24 cellular contexts compared by ENCODE assay signal in the genomic region with DNA sequence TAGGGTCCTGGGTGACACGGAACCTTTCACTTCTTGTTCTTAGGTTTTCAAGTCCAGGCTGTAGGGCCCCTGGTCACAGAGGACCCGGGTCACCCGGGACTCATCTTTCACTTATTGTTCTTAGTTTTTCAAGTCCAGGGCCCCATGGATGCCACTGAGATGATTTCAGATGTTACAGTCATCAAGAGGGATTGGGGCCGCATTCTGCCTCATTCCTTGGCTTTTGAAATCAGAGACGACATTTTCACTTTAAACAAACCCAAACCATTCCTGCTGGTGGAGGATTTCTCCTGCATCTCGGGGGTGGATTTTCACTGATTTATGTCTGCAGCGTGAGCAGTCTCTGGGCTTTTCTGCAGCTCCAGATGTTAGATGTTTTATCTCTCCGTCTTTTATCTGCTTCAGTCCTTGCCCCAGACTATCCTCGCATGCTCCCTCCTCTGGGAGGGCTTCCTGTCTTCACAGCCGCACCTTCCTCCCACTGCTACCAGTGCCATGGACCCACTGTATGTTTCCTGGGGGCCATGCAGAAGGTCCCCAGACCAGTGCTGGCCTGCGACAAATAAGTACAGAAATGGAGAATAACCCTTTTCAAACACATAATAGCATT. TPM values are rescaled to one million over a fixed set of nuclear protein-coding genes. Genes with fewer than 3 reads are reported as not detected.
DNase-seq lines count a peak whose midpoint lies in the region; ATAC-seq and TF ChIP-seq lines count a peak whose summit lies in the region.
"Had no signal": no experiment of that assay in that cellular context is flagged by ENCODE, and none has a peak within 500 bp of the region (broad histone marks: within the 10 kb centered on the region; RNA-seq: fewer than 3 reads in every experiment).

No MANE protein-coding gene starts in this region.

- H3K9me3 ChIP-seq in hepatocyte (ENCODE audit: low read depth), result no peaks in the 10 kb centered on the region
- no peaks in the 10 kb centered on the region for H3K9me3 ChIP-seq in stomach
- H3K9me3 ChIP-seq: testis had no signal

- WGBS in hepatocyte (ENCODE audit: low lambda C conversion rate, missing lambda C conversion rate), result 61% methylated on average over 11 of the region's 11 CpGs
- WGBS in stomach, 5 donors, result 76 to 85% (median 80%) methylated on average over 11 of the region's 11 CpGs

- H4K20me1 ChIP-seq in hepatocyte (ENCODE audit: insufficient read depth, poor library complexity, severe bottlenecking), result no peaks in the 10 kb centered on the region

- no peak overlapping the region for H2AFZ ChIP-seq in hepatocyte

- no peaks in the 10 kb centered on the region for H3K79me2 ChIP-seq in hepatocyte

- intact Hi-C loops in stomach (cut with DNase I; ENCODE audit: low total_unique reads), result no loop called here

- H3K9me2 ChIP-seq in hepatocyte (replicated peaks; ENCODE audit: insufficient read depth), result no peaks in the 10 kb centered on the region

- TF ChIP-seq CTCF in astrocyte of the spinal cord (IDR thresholded peaks at IDR 0.05; ENCODE audit: low read depth, low read length) (no peak), hepatocyte (IDR thresholded peaks at IDR 0.05; ENCODE audit: poor library complexity) (no peak), stomach (IDR thresholded peaks at IDR 0.05) (no peak)

- peak; percentile 76 for DNase-seq in GM03348 (ENCODE audit: low spot score)
- peak; percentile 63 for DNase-seq in astrocyte of the spinal cord (ENCODE audit: low read depth, low spot score)
- DNase-seq in hepatocyte (ENCODE audit: low spot score), result peak; percentile 40
- no peak for DNase-seq in stomach
- no peak for DNase-seq in GM19240 (ENCODE audit: insufficient read length, low spot score)
- DNase-seq: activated B cell treated with CpG ODN at 0.5 μM for 24 hours; activated CD8-positive, alpha-beta T cell treated with anti-CD3 and anti-CD28 coated beads for 36 hours; activated naive CD4-positive, alpha-beta T cell treated with Interleukin-2 at 50 U/mL for 16 hours; activated T-cell treated with anti-CD3 and anti-CD28 coated beads, Interleukin-2, amount 50 U/mL, for 1 hour; AML-193; anterior cingulate cortex; DMS79 treated with DMSO at 0.1 percent for 48 hours; foreskin melanocyte; NCI-H1417; NCI-H510A treated with DMSO at 0.1 percent for 48 hours; NK-92 treated with Interleukin-12 subunit alpha and Interleukin-12 subunit beta, amount 100 ng/mL, for 24 hours; stimulated activated CD4-positive, alpha-beta T cell treated with anti-CD3 and anti-CD28 coated beads, Interleukin-1b, Interleukin-23, amount 100 ng/mL, for 48 hours; testis had no signal

- ATAC-seq in HG03135 (IDR thresholded peaks at IDR 0.05; ENCODE audit: unreplicated experiment), result no peak
- no peak for ATAC-seq in GM21619 (IDR thresholded peaks at IDR 0.05; ENCODE audit: unreplicated experiment)
- no peak for ATAC-seq in GM18519 (IDR thresholded peaks at IDR 0.05; ENCODE audit: low FRiP score, unreplicated experiment)
- ATAC-seq: activated CD8-positive, alpha-beta T cell treated with anti-CD3 and anti-CD28 coated beads for 36 hours; HCT116; sciatic nerve; stimulated activated memory B cell treated with anti-CD40 and anti-IgM and Interleukin-4, amounts not matched to agents 10 μg/mL and 1 μg/mL and 100 μg/mL, for 72 hours had no signal

- H3K27me3 ChIP-seq in hepatocyte (no peaks in the 10 kb centered on the region), stomach (no peaks in the 10 kb centered on the region)
- H3K27me3 ChIP-seq: testis had no signal

- TF ChIP-seq EP300 in stomach (IDR thresholded peaks at IDR 0.05), result no peak

- H3K36me3 ChIP-seq in hepatocyte (replicated peaks; ENCODE audit: insufficient read depth, low read depth) (no peaks in the 10 kb centered on the region), stomach (peaks cover 0 to 15% (median 0%) of the 10 kb centered on the region in 4 donors)

- TF ChIP-seq POLR2A in stomach (IDR thresholded peaks at IDR 0.05), result no peak

- no peak overlapping the region for H3K4me3 ChIP-seq in astrocyte of the spinal cord (ENCODE audit: low read depth, low read length)
- no peak overlapping the region for H3K4me3 ChIP-seq in hepatocyte
- no peak overlapping the region for H3K4me3 ChIP-seq in stomach
- H3K4me3 ChIP-seq: testis had no signal

- in situ Hi-C loops in astrocyte of the spinal cord (cut with HindIII; ENCODE audit: low sequenced_read_pairs), result no loop called here

- H3K27ac ChIP-seq in hepatocyte, result peak overlapping the region; percentile 88
- peak overlapping the region in 4 of 5 donors; percentile 10 to 76 (median 67) for H3K27ac ChIP-seq in stomach
- H3K27ac ChIP-seq: testis had no signal

- peak overlapping the region; percentile 16 for H3K4me2 ChIP-seq in hepatocyte

- H3K4me1 ChIP-seq in hepatocyte (ENCODE audit: insufficient read depth), result peaks cover 37% of the 10 kb centered on the region
- H3K4me1 ChIP-seq in stomach, result peaks cover 0 to 55% (median 27%) of the 10 kb centered on the region in 4 donors
- H3K4me1 ChIP-seq: testis had no signal

RNA-seq across cellular contexts. Expression of a gene that starts 27.4 kb away (rescaled TPM):
- 185 and 201 TPM in 2 replicates for total RNA-seq in hepatocyte
- polyA plus RNA-seq in hepatocyte, result 669 and 709 TPM in 2 replicates
- 100 to 1,000 TPM in 4 of 5 donors, 10 to 100 TPM in 1; 38.8 to 416 (median 210) TPM for total RNA-seq in stomach
- 10 to 100 TPM; 43.4 to 97.3 (median 95.6) TPM for polyA plus RNA-seq in stomach
- total RNA-seq: activated B cell treated with CpG ODN at 0.5 μM for 24 hours had no signal

Comparison
In these comparisons a context has a peak if more than half of its experiments do, and no peak if none do; other contexts are left out.
1. DNase-seq: peak in GM03348 (single experiment), astrocyte of the spinal cord (single experiment) and hepatocyte (single experiment); none in stomach (single experiment) and GM19240 (single experiment).